1 cellular context compared by ENCODE assay signal in genomic region chr14:105475269-105475915, GRCh38.
TF ChIP-seq lines count a peak whose summit lies in the region.

No MANE protein-coding gene starts in this region.

TF ChIP-seq in A549, 52 proteins besides CTCF, POLR2A, EP300 and RAD21:
- no peak for TF ChIP-seq ELK1 (IDR thresholded peaks at IDR 0.05; ENCODE audit: low read depth, low read length)
- TF ChIP-seq FOSL2 (IDR thresholded peaks at IDR 0.05) = no peak
- TF ChIP-seq FOSL2 (CRISPR knock-in tag; IDR thresholded peaks at IDR 0.05) = no peak
- no peak for TF ChIP-seq RNF2 (IDR thresholded peaks at IDR 0.05; ENCODE audit: borderline replicate concordance, low read depth)
- TF ChIP-seq FOXS1 (CRISPR knock-in tag; IDR thresholded peaks at IDR 0.05) = no peak
- TF ChIP-seq RARB (CRISPR knock-in tag; IDR thresholded peaks at IDR 0.05) = no peak
- no peak for TF ChIP-seq MAFK (IDR thresholded peaks at IDR 0.05; ENCODE audit: partially characterized antibody)
- no peak for TF ChIP-seq ATOH8 (CRISPR knock-in tag; IDR thresholded peaks at IDR 0.05; ENCODE audit: low read depth)
- TF ChIP-seq HOXA7 (CRISPR knock-in tag; IDR thresholded peaks at IDR 0.05) = no peak
- TF ChIP-seq BHLHE40 (IDR thresholded peaks at IDR 0.05; ENCODE audit: low read depth, low read length) = no peak
TF ChIP-seq in A549: peak in this region for 0.
